In genomic region chr3:167057586-167057985, GRCh38 we compare ENCODE assay signal across 22 cellular contexts.
"Had no signal": no experiment of that assay in that cellular context is flagged by ENCODE, and none has a peak within 500 bp of the region (broad histone marks: within the 10 kb centered on the region; RNA-seq: fewer than 3 reads in every experiment).

No MANE protein-coding gene starts in this region.

- H3K27ac ChIP-seq: cardiac muscle cell, right atrium auricular region, skin epidermis, tibial artery had no signal

- H3K4me1 Mint-ChIP-seq: activated CD4-positive, alpha-beta memory T cell treated with anti-CD3 and anti-CD28 coated beads, Interleukin-2, amount 10 ng/mL, durations not matched to agents 7 days and 5 days; activated CD8-positive, alpha-beta memory T cell treated with anti-CD3 and anti-CD28 coated beads, Interleukin-2, amount 10 ng/mL, durations not matched to agents 7 days and 5 days had no signal

- DNase-seq: activated CD4-positive, alpha-beta memory T cell treated with anti-CD3 and anti-CD28 coated beads, Interleukin-2, amount 10 ng/mL, durations not matched to agents 7 days and 5 days; activated CD4-positive, alpha-beta T cell treated with anti-CD3 and anti-CD28 coated beads for 48 hours; activated CD4-positive, CD25-positive, alpha-beta regulatory T cell; activated CD8-positive, alpha-beta memory T cell treated with anti-CD3 and anti-CD28 coated beads, Interleukin-2, amount 10 ng/mL, durations not matched to agents 7 days and 5 days; amniotic stem cell; effector memory CD4-positive, alpha-beta T cell; hippocampal formation; islet precursor cell; midbrain; nucleus accumbens; stimulated activated naive CD8-positive, alpha-beta T cell treated with anti-CD3 and anti-CD28 coated beads, Interleukin-15, Interleukin-2, amounts not matched to agents 100 U/mL and 50 U/mL, for 24 hours; substantia nigra; tibial artery had no signal

- H3K36me3 Mint-ChIP-seq: activated CD8-positive, alpha-beta memory T cell treated with anti-CD3 and anti-CD28 coated beads, Interleukin-2, amount 10 ng/mL, durations not matched to agents 7 days and 5 days; activated naive CD8-positive, alpha-beta T cell had no signal

- ATAC-seq: activated CD8-positive, alpha-beta memory T cell treated with anti-CD3 and anti-CD28 coated beads, Interleukin-2, amount 10 ng/mL, durations not matched to agents 7 days and 5 days; left lobe of liver; stimulated activated naive CD8-positive, alpha-beta T cell treated with anti-CD3 and anti-CD28 coated beads, Interleukin-15, Interleukin-2, amounts not matched to agents 100 U/mL and 50 U/mL, for 24 hours had no signal

- H3K27me3 ChIP-seq: cardiac muscle cell, right atrium auricular region, tibial artery had no signal

- H3K27me3 Mint-ChIP-seq: activated CD4-positive, alpha-beta memory T cell treated with anti-CD3 and anti-CD28 coated beads, Interleukin-2, amount 10 ng/mL, durations not matched to agents 7 days and 5 days; activated CD8-positive, alpha-beta memory T cell treated with anti-CD3 and anti-CD28 coated beads, Interleukin-2, amount 10 ng/mL, durations not matched to agents 7 days and 5 days; activated naive CD8-positive, alpha-beta T cell; dendritic cell treated with granulocyte-macrophage colony-stimulating factor and Interleukin-4, amounts not matched to agents 40 ng/mL and 50 ng/mL, for 4 days had no signal

- H3K4me3 ChIP-seq: cardiac muscle cell, lung, right atrium auricular region, skin epidermis, tibial artery had no signal

- H3K4me3 Mint-ChIP-seq: activated CD4-positive, alpha-beta memory T cell treated with anti-CD3 and anti-CD28 coated beads, Interleukin-2, amount 10 ng/mL, durations not matched to agents 7 days and 5 days; activated CD8-positive, alpha-beta memory T cell treated with anti-CD3 and anti-CD28 coated beads, Interleukin-2, amount 10 ng/mL, durations not matched to agents 7 days and 5 days; activated naive CD8-positive, alpha-beta T cell; dendritic cell treated with granulocyte-macrophage colony-stimulating factor and Interleukin-4, amounts not matched to agents 40 ng/mL and 50 ng/mL, for 4 days; nephron; T-helper 2 cell treated with Interferon-gamma antibody and Interleukin-4, amounts not matched to agents 5 μg/mL and 100 μg/mL, for 36 hours had no signal

- H3K27ac Mint-ChIP-seq: activated CD4-positive, alpha-beta memory T cell treated with anti-CD3 and anti-CD28 coated beads, Interleukin-2, amount 10 ng/mL, durations not matched to agents 7 days and 5 days; activated CD8-positive, alpha-beta memory T cell treated with anti-CD3 and anti-CD28 coated beads, Interleukin-2, amount 10 ng/mL, durations not matched to agents 7 days and 5 days; activated naive CD8-positive, alpha-beta T cell; dendritic cell treated with granulocyte-macrophage colony-stimulating factor and Interleukin-4, amounts not matched to agents 40 ng/mL and 50 ng/mL, for 4 days; T-helper 2 cell treated with Interferon-gamma antibody and Interleukin-4, amounts not matched to agents 5 μg/mL and 100 μg/mL, for 36 hours had no signal

- H3K4me1 ChIP-seq: right atrium auricular region, tibial artery had no signal

- H3K9me3 ChIP-seq: right atrium auricular region, tibial artery had no signal

- H3K36me3 ChIP-seq: cardiac muscle cell, right atrium auricular region, tibial artery had no signal
